In genomic region chrX:16479206-16479869, GRCh38 we compare ENCODE assay signal across 11 cellular contexts.
DNase-seq lines count a peak whose midpoint lies in the region; ATAC-seq and TF ChIP-seq lines count a peak whose summit lies in the region.
"Had no signal": no experiment of that assay in that cellular context is flagged by ENCODE, and none has a peak within 500 bp of the region (broad histone marks: within the 10 kb centered on the region; RNA-seq: fewer than 3 reads in every experiment).

No MANE protein-coding gene starts in this region.

- no peak overlapping the region for H2BK15ac ChIP-seq in mesenchymal stem cell (ENCODE audit: low read depth, poor library complexity, severe bottlenecking)

- no peak overlapping the region for H3K18ac ChIP-seq in mesenchymal stem cell (ENCODE audit: low read depth in 1 of 2, low read length in 2 of 2)

- in situ Hi-C loops in gastrocnemius medialis (cut with MboI; ENCODE audit: low sequenced_read_pairs in 4 of 4) = no loop called here

- H2AK5ac ChIP-seq in mesenchymal stem cell (ENCODE audit: low read length, severe bottlenecking) = no peak overlapping the region

- intact Hi-C loops in gastrocnemius medialis (cut with DNase I; ENCODE audit: low total_unique reads) = no loop called here

- no peak for ATAC-seq in gastrocnemius medialis
- ATAC-seq: left colon, T-cell had no signal

- no peak for TF ChIP-seq POLR2A in gastrocnemius medialis (IDR thresholded peaks at IDR 0.05)

- H3K4ac ChIP-seq in mesenchymal stem cell (ENCODE audit: low read depth in 1 of 2, low read length in 2 of 2) = no peak overlapping the region

- no peak overlapping the region for H3K23ac ChIP-seq in mesenchymal stem cell (ENCODE audit: low read length in 2 of 2)

- H2BK5ac ChIP-seq in mesenchymal stem cell (ENCODE audit: low read depth, low read length, poor library complexity, severe bottlenecking) = no peak overlapping the region

- H3K4me1 ChIP-seq in mesenchymal stem cell (ENCODE audit: control insufficient read depth, insufficient read depth, low read depth, low read length) (peaks cover 2% of the 10 kb centered on the region), gastrocnemius medialis (peaks cover 0 to 9% of the 10 kb centered on the region in 2 donors)

- H3K4me3 ChIP-seq in cardiac fibroblast (replicated peaks in 1 of 2; ENCODE audit: low read depth in 2 of 2, low read length in 2 of 2) = no peak overlapping the region
- H3K4me3 ChIP-seq in mesenchymal stem cell (ENCODE audit: insufficient read depth in 1 of 2, low read depth in 1 of 2, low read length in 2 of 2) = peak overlapping the region in 1 of 2 experiments; percentile 53
- H3K4me3 ChIP-seq in gastrocnemius medialis = no peak overlapping the region
- H3K4me3 ChIP-seq: esophagus squamous epithelium had no signal

- no peaks in the 10 kb centered on the region for H3K27me3 ChIP-seq in mesenchymal stem cell (ENCODE audit: control insufficient read depth in 1 of 2, insufficient read depth in 1 of 2, low read length in 2 of 2)
- H3K27me3 ChIP-seq in gastrocnemius medialis = peaks cover 0 to 2% (median 0%) of the 10 kb centered on the region in 3 donors
- H3K27me3 ChIP-seq: esophagus squamous epithelium had no signal

- H3K4me2 ChIP-seq in mesenchymal stem cell (ENCODE audit: low read length, poor library complexity, severe bottlenecking) = no peak overlapping the region

- WGBS in mesenchymal stem cell = 48% methylated on average over 3 of the region's 5 CpGs

- no peak overlapping the region for H2BK120ac ChIP-seq in mesenchymal stem cell (ENCODE audit: low read depth, low read length)

- H3K27ac ChIP-seq in mesenchymal stem cell (ENCODE audit: low read length, poor library complexity, severe bottlenecking) (no peak overlapping the region), gastrocnemius medialis (no peak overlapping the region)
- H3K27ac ChIP-seq: esophagus squamous epithelium had no signal

- H4K91ac ChIP-seq in mesenchymal stem cell (ENCODE audit: low read length) = no peak overlapping the region

- no peaks in the 10 kb centered on the region for H3K79me1 ChIP-seq in mesenchymal stem cell (replicated peaks; ENCODE audit: low read length, poor library complexity, severe bottlenecking)

- H3K14ac ChIP-seq in mesenchymal stem cell (ENCODE audit: low read length in 2 of 2) = no peak overlapping the region

- H3K9me3 ChIP-seq in mesenchymal stem cell (ENCODE audit: control insufficient read depth, low read length) (no peaks in the 10 kb centered on the region), gastrocnemius medialis (no peaks in the 10 kb centered on the region)
- H3K9me3 ChIP-seq: esophagus squamous epithelium had no signal

- peak; percentile 88 for DNase-seq in ELR (ENCODE audit: low read depth)
- peak; percentile 46 for DNase-seq in NCI-H226
- peak; percentile 6 to 73 for DNase-seq in cardiac fibroblast (ENCODE audit: low read depth in 2 of 2)
- DNase-seq in mesenchymal stem cell = peak; percentile 35
- no peak for DNase-seq in activated gamma-delta T cell treated with Interleukin-2 at 50 U/mL for 16 hours
- no peak for DNase-seq in activated CD4-positive, alpha-beta T cell treated with anti-CD3 and anti-CD28 coated beads for 48 hours
- DNase-seq in gastrocnemius medialis = no peak
- DNase-seq: esophagus squamous epithelium, left colon, NCI-H748 treated with DMSO at 0.1 percent for 48 hours, T-cell had no signal

- TF ChIP-seq CTCF in cardiac fibroblast (IDR thresholded peaks at IDR 0.05; ENCODE audit: low read depth, low read length) = no peak
- TF ChIP-seq CTCF in gastrocnemius medialis (IDR thresholded peaks at IDR 0.05 in 4 of 5, conservative IDR thresholded peaks at IDR 0.05 in 1 of 5) = no peak

- H2BK12ac ChIP-seq in mesenchymal stem cell (ENCODE audit: low read length in 2 of 2) = no peak overlapping the region

- no peak overlapping the region for H2AFZ ChIP-seq in mesenchymal stem cell (ENCODE audit: low read depth, low read length)

- peak overlapping the region; percentile 31 for H3K9ac ChIP-seq in mesenchymal stem cell (ENCODE audit: low read length)

- no peak overlapping the region for H4K8ac ChIP-seq in mesenchymal stem cell (ENCODE audit: low read length)

- no peaks in the 10 kb centered on the region for H3K36me3 ChIP-seq in mesenchymal stem cell (ENCODE audit: control insufficient read depth in 1 of 2, insufficient read depth in 2 of 2, low read depth in 1 of 2, low read length in 2 of 2)
- H3K36me3 ChIP-seq in gastrocnemius medialis = no peaks in the 10 kb centered on the region
- H3K36me3 ChIP-seq: esophagus squamous epithelium had no signal

Comparison
In these comparisons a context has a peak if more than half of its experiments do, and no peak if none do; other contexts are left out.
1. DNase-seq: peak in ELR (single experiment), NCI-H226 (single experiment), cardiac fibroblast (2 of 2) and mesenchymal stem cell (single experiment); none in activated gamma-delta T cell treated with Interleukin-2 at 50 U/mL for 16 hours (single experiment), activated CD4-positive, alpha-beta T cell treated with anti-CD3 and anti-CD28 coated beads for 48 hours (single experiment) and gastrocnemius medialis (0 of 2).